ENCODE assay signal across 8 cellular contexts in genomic region chr7:127390817-127391590, GRCh38. TPM values are rescaled to one million over a fixed set of nuclear protein-coding genes. Genes with fewer than 3 reads are reported as not detected.
A peak's percentile ranks its signal among the peaks of the same experiment; 100 is the strongest.
DNase-seq lines count a peak whose midpoint lies in the region; ATAC-seq and TF ChIP-seq lines count a peak whose summit lies in the region.

No MANE protein-coding gene starts in this region.

- ATAC-seq in mucosa of descending colon (no peak), GM18870 (IDR thresholded peaks at IDR 0.05; ENCODE audit: unreplicated experiment) (no peak)

- H3K9me3 ChIP-seq in A673 (ENCODE audit: low read depth, low read length, poor library complexity, severe bottlenecking) (no peaks in the 10 kb centered on the region), breast epithelium (no peaks in the 10 kb centered on the region), mucosa of descending colon (no peaks in the 10 kb centered on the region)

- TSS peak; percentile 42 for BruUV-seq in A673 (replicated peaks; lab: Mats Ljungman, UMichigan)

- H3K27ac ChIP-seq in A673 (ENCODE audit: low read depth, low read length, poor library complexity, severe bottlenecking) (peak overlapping the region; percentile 86), HL-60 (replicated peaks) (peak overlapping the region; percentile 98), breast epithelium (peak overlapping the region; percentile 94 to 96)

- POLR2A ChIA-PET in A673 (lab: Charles Lee; ENCODE audit: low non-redundant PET), result no interaction called here

- CTCF ChIA-PET in A673 (lab: Charles Lee), result no interaction called here

- H3K4me1 ChIP-seq in A673 (ENCODE audit: insufficient read depth, low read length, poor library complexity, severe bottlenecking) (peaks cover 15% of the 10 kb centered on the region), breast epithelium (peaks cover 0 to 4% of the 10 kb centered on the region in 2 donors), mucosa of descending colon (ENCODE audit: low read depth) (peaks cover 8% of the 10 kb centered on the region)

- H3K36me3 ChIP-seq in A673 (ENCODE audit: insufficient read depth, low read length, poor library complexity, severe bottlenecking) (peaks cover 28% of the 10 kb centered on the region), breast epithelium (no peaks in the 10 kb centered on the region), mucosa of descending colon (ENCODE audit: low read depth) (no peaks in the 10 kb centered on the region)

- H3K4me3 ChIP-seq in A673 (ENCODE audit: low read depth, low read length, poor library complexity, severe bottlenecking) (peak overlapping the region; percentile 82), HL-60 (replicated peaks; ENCODE audit: insufficient read depth, low read length) (peak overlapping the region; percentile 76), breast epithelium (peak overlapping the region; percentile 93 to 98 (median 95)), mucosa of descending colon (peak overlapping the region; percentile 91)

- H3K27me3 ChIP-seq in A673 (replicated peaks; ENCODE audit: insufficient read depth, low read depth, low read length, poor library complexity), result no peaks in the 10 kb centered on the region
- no peaks in the 10 kb centered on the region for H3K27me3 ChIP-seq in HL-60 (ENCODE audit: insufficient read depth, poor library complexity, severe bottlenecking)
- no peaks in the 10 kb centered on the region for H3K27me3 ChIP-seq in breast epithelium

- no peak for TF ChIP-seq POLR2A in breast epithelium (IDR thresholded peaks at IDR 0.05)

- intact Hi-C loops in A673 (cut with micrococcal nuclease; ENCODE audit: unreplicated experiment) (no loop called here), breast epithelium (cut with DNase I; ENCODE audit: low total_unique reads) (no loop called here), mucosa of descending colon (cut with DNase I, micrococcal nuclease) (no loop called here)

- DNase-seq in A673 (ENCODE audit: low spot score), result no peak
- DNase-seq in HL-60 (ENCODE audit: low read depth in 1 of 2, low spot score in 1 of 2), result no peak
- DNase-seq in breast epithelium (ENCODE audit: low spot score in 2 of 2), result no peak
- no peak for DNase-seq in mucosa of descending colon
- DNase-seq in T1000 (lab: John Stamatoyannopoulos, UW), result no peak
- no peak for DNase-seq in HPDE6-E6E7 (ENCODE audit: extremely low spot score)
- no peak for DNase-seq in NCI-H146 treated with DMSO at 0.1 percent for 48 hours (lab: John Stamatoyannopoulos, UW; ENCODE audit: unreplicated experiment)

- TF ChIP-seq CTCF in A673 (conservative IDR thresholded peaks at IDR 0.05; ENCODE audit: low read depth, low read length) (no peak), HL-60 (IDR thresholded peaks at IDR 0.05; ENCODE audit: insufficient read depth, low read length) (no peak), breast epithelium (IDR thresholded peaks at IDR 0.05) (no peak), mucosa of descending colon (IDR thresholded peaks at IDR 0.05) (no peak)

RNA-seq across cellular contexts. Expression of gene ZNF800, which starts 1.5 kb away (rescaled TPM):
- total RNA-seq in A673 (2021), result 23.0 and 25.7 TPM in 2 replicates
- total RNA-seq in breast epithelium, result 10 to 100 TPM; 29.5 to 51.1 (median 31.0) TPM
- total RNA-seq in mucosa of descending colon, result 10 to 100 TPM; 26.9 to 38.7 (median 35.6) TPM
